In genomic region chr11:16605440-16605970, GRCh38 we compare ENCODE assay signal across 8 cellular contexts.
A peak's percentile ranks its signal among the peaks of the same experiment; 100 is the strongest.
DNase-seq lines count a peak whose midpoint lies in the region; ATAC-seq and TF ChIP-seq lines count a peak whose summit lies in the region.

No MANE protein-coding gene starts in this region.

- ATAC-seq in natural killer cell treated with Interleukin-12 subunit alpha and Interleukin-12 subunit beta and Interleukin-15 and Interleukin-18, amount 100 ng/mL, for 72 hours, result no peak
- ATAC-seq in GM18868 (IDR thresholded peaks at IDR 0.05; ENCODE audit: unreplicated experiment) (no peak), GM21367 (IDR thresholded peaks at IDR 0.05; ENCODE audit: unreplicated experiment) (no peak), GM19023 (IDR thresholded peaks at IDR 0.05; ENCODE audit: unreplicated experiment) (no peak)

- no peak overlapping the region for H3K27ac ChIP-seq in SJCRH30

- TF ChIP-seq POLR2A in erythroblast (IDR thresholded peaks at IDR 0.05; ENCODE audit: low read length), result no peak

- H3K4me1 Mint-ChIP-seq in natural killer cell treated with Interleukin-12 subunit alpha and Interleukin-12 subunit beta and Interleukin-15 and Interleukin-18, amount 100 ng/mL, for 72 hours (ENCODE audit: low read depth in 2 of 2), result peaks cover 11 to 14% of the 10 kb centered on the region in 2 donors

- H3K27ac Mint-ChIP-seq in natural killer cell treated with Interleukin-12 subunit alpha and Interleukin-12 subunit beta and Interleukin-15 and Interleukin-18, amount 100 ng/mL, for 72 hours, result no peak overlapping the region

- peak overlapping the region; percentile 89 for H3K4me3 Mint-ChIP-seq in natural killer cell treated with Interleukin-12 subunit alpha and Interleukin-12 subunit beta and Interleukin-15 and Interleukin-18, amount 100 ng/mL, for 72 hours

- peaks cover 27 to 32% of the 10 kb centered on the region in 2 donors for H3K27me3 Mint-ChIP-seq in natural killer cell treated with Interleukin-12 subunit alpha and Interleukin-12 subunit beta and Interleukin-15 and Interleukin-18, amount 100 ng/mL, for 72 hours

- peak overlapping the region; percentile 61 for H3K4me3 ChIP-seq in SJCRH30

- peak; percentile 36 to 73 for DNase-seq in NCI-H526 (lab: John Stamatoyannopoulos, UW)
- no peak for DNase-seq in NCI-H526 treated with DMSO at 0.1 percent for 48 hours (lab: John Stamatoyannopoulos, UW)
- DNase-seq in SJCRH30, result peak; percentile 51 to 60
- peak; percentile 75 to 83 for DNase-seq in erythroblast (lab: John Stamatoyannopoulos, UW)
- no peak for DNase-seq in natural killer cell treated with Interleukin-12 subunit alpha and Interleukin-12 subunit beta and Interleukin-15 and Interleukin-18, amount 100 ng/mL, for 72 hours (ENCODE audit: low spot score)

- H3K4me1 ChIP-seq in SJCRH30, result no peaks in the 10 kb centered on the region

- H3K9me3 ChIP-seq in SJCRH30 (replicated peaks), result no peaks in the 10 kb centered on the region

- H3K36me3 ChIP-seq in SJCRH30, result no peaks in the 10 kb centered on the region

- no peaks in the 10 kb centered on the region for H3K9me3 Mint-ChIP-seq in natural killer cell treated with Interleukin-12 subunit alpha and Interleukin-12 subunit beta and Interleukin-15 and Interleukin-18, amount 100 ng/mL, for 72 hours

- peaks cover 8% of the 10 kb centered on the region for H3K36me3 Mint-ChIP-seq in natural killer cell treated with Interleukin-12 subunit alpha and Interleukin-12 subunit beta and Interleukin-15 and Interleukin-18, amount 100 ng/mL, for 72 hours

- peaks cover 13% of the 10 kb centered on the region for H3K27me3 ChIP-seq in SJCRH30

Comparison
In these comparisons a context has a peak if more than half of its experiments do, and no peak if none do; other contexts are left out.
1. DNase-seq: peak in NCI-H526 (2 of 2), SJCRH30 (2 of 2) and erythroblast (2 of 2); none in NCI-H526 treated with DMSO at 0.1 percent for 48 hours (single experiment) and natural killer cell treated with Interleukin-12 subunit alpha and Interleukin-12 subunit beta and Interleukin-15 and Interleukin-18, amount 100 ng/mL, for 72 hours (single experiment).